ENCODE assay signal across 28 cellular contexts in genomic region chr17:27938864-27939263, GRCh38.
"Had no signal": no experiment of that assay in that cellular context is flagged by ENCODE, and none has a peak within 500 bp of the region (broad histone marks: within the 10 kb centered on the region; RNA-seq: fewer than 3 reads in every experiment).

No MANE protein-coding gene starts in this region.

- ATAC-seq: esophagus mucosa; gastrocnemius medialis; left lobe of liver; mucosa of descending colon; natural killer cell treated with Interleukin-12 subunit alpha and Interleukin-12 subunit beta and Interleukin-15 and Interleukin-18, amount 100 ng/mL, for 72 hours; pancreas; right lobe of liver; upper lobe of right lung had no signal

- H3K4me3 ChIP-seq: gastrocnemius medialis, lung, mucosa of descending colon, pancreas, right lobe of liver, suprapubic skin, transverse colon, upper lobe of right lung, uterus had no signal

- DNase-seq: cortex of kidney; effector CD4-positive, alpha-beta T cell; endodermal cell; foreskin fibroblast; gastrocnemius medialis; head of caudate nucleus; kidney; mucosa of descending colon; pancreas; right lobe of liver; small intestine; stimulated activated CD4-positive, alpha-beta T cell treated with anti-CD3 and anti-CD28 coated beads, Interleukin-15, amount 100 ng/mL, for 24 hours; stimulated activated CD4-positive, alpha-beta T cell treated with anti-CD3 and anti-CD28 coated beads, Interleukin-2, amount 100 ng/mL, for 48 hours; stimulated activated naive B cell treated with anti-CD40 and anti-IgM and Interleukin-4, amounts not matched to agents 10 μg/mL and 1 μg/mL and 100 μg/mL, for 72 hours; transverse colon; upper lobe of right lung; uterus had no signal

- H3K27ac Mint-ChIP-seq: endodermal cell; natural killer cell treated with Interleukin-12 subunit alpha and Interleukin-12 subunit beta and Interleukin-15 and Interleukin-18, amount 100 ng/mL, for 72 hours; stimulated activated naive B cell treated with anti-CD40 and anti-IgM and Interleukin-4, amounts not matched to agents 10 μg/mL and 1 μg/mL and 100 μg/mL, for 72 hours; stimulated activated naive CD8-positive, alpha-beta T cell treated with anti-CD3 and anti-CD28 coated beads, Interleukin-15, Interleukin-2, amounts not matched to agents 100 ng/mL and 50 ng/mL, for 24 hours had no signal

- H3K36me3 Mint-ChIP-seq: memory B cell; naive B cell; natural killer cell treated with Interleukin-12 subunit alpha and Interleukin-12 subunit beta and Interleukin-15 and Interleukin-18, amount 100 ng/mL, for 72 hours; stimulated activated naive B cell treated with anti-CD40 and anti-IgM and Interleukin-4, amounts not matched to agents 10 μg/mL and 1 μg/mL and 100 μg/mL, for 72 hours had no signal

- H3K27ac ChIP-seq: epithelial cell of prostate, gastrocnemius medialis, neutrophil, pancreas, right lobe of liver, suprapubic skin, transverse colon, upper lobe of right lung, uterus had no signal

- H3K9me3 Mint-ChIP-seq: memory B cell; natural killer cell treated with Interleukin-12 subunit alpha and Interleukin-12 subunit beta and Interleukin-15 and Interleukin-18, amount 100 ng/mL, for 72 hours; stimulated activated naive B cell treated with anti-CD40 and anti-IgM and Interleukin-4, amounts not matched to agents 10 μg/mL and 1 μg/mL and 100 μg/mL, for 72 hours; stimulated activated naive CD8-positive, alpha-beta T cell treated with anti-CD3 and anti-CD28 coated beads, Interleukin-15, Interleukin-2, amounts not matched to agents 100 ng/mL and 50 ng/mL, for 24 hours had no signal

- H3K9me3 ChIP-seq: gastrocnemius medialis, mucosa of descending colon, neutrophil, pancreas, right lobe of liver, suprapubic skin, transverse colon, upper lobe of right lung, uterus had no signal

- H3K27me3 ChIP-seq: gastrocnemius medialis, neutrophil, pancreas, right lobe of liver, transverse colon, upper lobe of right lung, uterus had no signal

- H3K4me1 ChIP-seq: gastrocnemius medialis, pancreas, right lobe of liver, suprapubic skin, transverse colon, upper lobe of right lung, uterus had no signal

- H3K36me3 ChIP-seq: gastrocnemius medialis, neutrophil, pancreas, right lobe of liver, suprapubic skin, transverse colon, upper lobe of right lung, uterus had no signal

- H3K4me3 Mint-ChIP-seq: natural killer cell treated with Interleukin-12 subunit alpha and Interleukin-12 subunit beta and Interleukin-15 and Interleukin-18, amount 100 ng/mL, for 72 hours; neural crest cell; stimulated activated naive CD8-positive, alpha-beta T cell treated with anti-CD3 and anti-CD28 coated beads, Interleukin-15, Interleukin-2, amounts not matched to agents 100 ng/mL and 50 ng/mL, for 24 hours had no signal
